12 cellular contexts compared by ENCODE assay signal in the genomic region with DNA sequence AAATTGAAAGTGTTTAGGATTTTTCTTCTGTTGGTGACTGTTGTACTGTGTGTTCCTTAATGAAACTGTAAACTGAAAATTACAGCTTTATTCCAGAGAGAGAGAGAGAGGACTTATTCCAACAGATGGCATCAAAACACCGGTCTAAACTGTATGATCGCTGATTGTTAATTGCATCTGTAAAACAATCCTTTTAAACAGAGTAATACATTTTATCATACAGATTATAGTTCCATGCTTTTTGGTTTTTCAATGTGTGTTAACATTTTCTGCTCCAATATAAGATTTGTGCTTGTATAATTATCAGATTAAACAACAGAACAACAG.
"Had no signal": no experiment of that assay in that cellular context is flagged by ENCODE, and none has a peak within 500 bp of the region (broad histone marks: within the 10 kb centered on the region; RNA-seq: fewer than 3 reads in every experiment).

No MANE protein-coding gene starts in this region.

- H3K27me3 ChIP-seq: gastroesophageal sphincter, tibial nerve, vagina had no signal

- H3K4me3 ChIP-seq: gastroesophageal sphincter, tibial nerve, vagina had no signal

- ATAC-seq: activated CD4-positive, CD25-positive, alpha-beta regulatory T cell treated with anti-CD3 and anti-CD28 coated beads, Interleukin-2, amount 50 U/mL, for 24 hours; gastroesophageal sphincter had no signal

- H3K27ac ChIP-seq: gastroesophageal sphincter, parathyroid adenoma, tibial nerve, vagina had no signal

- DNase-seq: activated gamma-delta T cell; activated T-cell treated with anti-CD3 and anti-CD28 coated beads, Interleukin-2, amount 50 U/mL, for 48 hours; amygdala; cortex of kidney; effector memory CD4-positive, alpha-beta T cell; kidney glomerular epithelial cell; small intestine had no signal
